In genomic region chr13:86932935-86933334, GRCh38 we compare ENCODE assay signal across 26 cellular contexts.
DNase-seq lines count a peak whose midpoint lies in the region; ATAC-seq and TF ChIP-seq lines count a peak whose summit lies in the region.
"Had no signal": no experiment of that assay in that cellular context is flagged by ENCODE, and none has a peak within 500 bp of the region (broad histone marks: within the 10 kb centered on the region; RNA-seq: fewer than 3 reads in every experiment).

No MANE protein-coding gene starts in this region.

- no peak overlapping the region for H3K4me3 ChIP-seq in neuronal stem cell (ENCODE audit: low read length in 2 of 2)
- H3K4me3 ChIP-seq: GM12878, thoracic aorta had no signal

- ATAC-seq in SK-N-SH treated with all-trans-retinoic acid at 6 μM for 48 hours = no peak
- ATAC-seq in GM21526 (IDR thresholded peaks at IDR 0.05; ENCODE audit: low FRiP score, unreplicated experiment) = no peak
- ATAC-seq: activated naive CD4-positive, alpha-beta T cell treated with anti-CD3 and anti-CD28 coated beads, Interleukin-2, amount 50 U/mL, for 72 hours; GM12878; HCT116; HepG2 had no signal

- H3K9ac ChIP-seq in H9 (ENCODE audit: extremely low read depth, insufficient read length, low read length) = no peak overlapping the region
- no peak overlapping the region for H3K9ac ChIP-seq in neuronal stem cell (ENCODE audit: low read depth, low read length, poor library complexity)

- H4K8ac ChIP-seq in H9 (replicated peaks; ENCODE audit: insufficient read length, low read depth, low read length) (no peak overlapping the region), neuronal stem cell (ENCODE audit: low read depth, low read length) (no peak overlapping the region)

- no peak overlapping the region for H2AK5ac ChIP-seq in H9 (ENCODE audit: insufficient read length, low read length)
- H2AK5ac ChIP-seq in neuronal stem cell (ENCODE audit: low read depth, low read length) = no peak overlapping the region

- no peak overlapping the region for H2BK20ac ChIP-seq in H9 (ENCODE audit: low read depth, low read length, poor library complexity, severe bottlenecking)

- H3K4me2 ChIP-seq in H9 (ENCODE audit: insufficient read depth, insufficient read length, low read length) (no peak overlapping the region), neuronal stem cell (ENCODE audit: insufficient read depth, low read length, poor library complexity, severe bottlenecking) (no peak overlapping the region)

- H3K27me3 ChIP-seq in H9 (ENCODE audit: insufficient read depth, low read length) (no peaks in the 10 kb centered on the region), neuronal stem cell (ENCODE audit: control insufficient read depth in 3 of 3, insufficient read depth in 3 of 3, low read depth in 1 of 3, low read length in 3 of 3) (no peaks in the 10 kb centered on the region)

- H3K79me2 ChIP-seq in H9 (ENCODE audit: insufficient read depth, low read length) = no peaks in the 10 kb centered on the region

- H3K4me1 ChIP-seq in H9 (ENCODE audit: insufficient read depth, low read length) = peaks cover 2% of the 10 kb centered on the region; the same call in 1 of the 2 replicates
- peaks cover 3 to 4% of the 10 kb centered on the region in 2 donors for H3K4me1 ChIP-seq in neuronal stem cell (ENCODE audit: control insufficient read depth in 2 of 2, insufficient read depth in 1 of 2, low read depth in 1 of 2, low read length in 2 of 2)

- no peak overlapping the region for H3K14ac ChIP-seq in H9 (ENCODE audit: insufficient read depth, low read length)
- H3K14ac ChIP-seq in neuronal stem cell (ENCODE audit: low read length) = no peak overlapping the region

- H3K23me2 ChIP-seq in H9 (ENCODE audit: insufficient read length, low read depth, low read length, poor library complexity, severe bottlenecking) = no peaks in the 10 kb centered on the region

- no peaks in the 10 kb centered on the region for H3K27me3 Mint-ChIP-seq in H9 (ENCODE audit: low read depth)
- H3K27me3 Mint-ChIP-seq: CD4-positive, CD25-positive, alpha-beta regulatory T cell; progenitor cell of endocrine pancreas had no signal

- no peaks in the 10 kb centered on the region for H3K9me3 Mint-ChIP-seq in H9
- H3K9me3 Mint-ChIP-seq: activated naive CD4-positive, alpha-beta T cell treated with anti-CD3 and anti-CD28 coated beads, Interleukin-2, amount 50 U/mL, for 72 hours; mesothelial cell of epicardium; nephron had no signal

- peak overlapping the region in 1 of 2 experiments; percentile 60; a peak in 2 of 5 replicates for H3K4me3 Mint-ChIP-seq in H9
- H3K4me3 Mint-ChIP-seq: CD4-positive, CD25-positive, alpha-beta regulatory T cell; mesothelial cell of epicardium; nephron had no signal

- no peak for TF ChIP-seq CTCF in H9 (conservative IDR thresholded peaks at IDR 0.05)

- H2BK120ac ChIP-seq in H9 (ENCODE audit: low read depth, low read length, poor library complexity, severe bottlenecking) (no peak overlapping the region), neuronal stem cell (ENCODE audit: low read depth, low read length) (no peak overlapping the region)

- H3K4ac ChIP-seq in H9 (ENCODE audit: low read depth, low read length) (no peak overlapping the region), neuronal stem cell (ENCODE audit: low read length) (no peak overlapping the region)

- no peak overlapping the region for H2BK15ac ChIP-seq in H9 (ENCODE audit: low read depth, low read length)
- H2BK15ac ChIP-seq in neuronal stem cell (ENCODE audit: low read length) = no peak overlapping the region

- H3K36me3 Mint-ChIP-seq in H9 (ENCODE audit: insufficient read depth in 1 of 3, low read depth in 3 of 3) = no peaks in the 10 kb centered on the region
- H3K36me3 Mint-ChIP-seq: activated naive CD4-positive, alpha-beta T cell treated with anti-CD3 and anti-CD28 coated beads, Interleukin-2, amount 50 U/mL, for 72 hours; CD4-positive, CD25-positive, alpha-beta regulatory T cell; mesothelial cell of epicardium had no signal

- no peak overlapping the region for H3K56ac ChIP-seq in H9 (ENCODE audit: insufficient read length, low read depth, low read length)

- no peaks in the 10 kb centered on the region for H3K36me3 ChIP-seq in neuronal stem cell (replicated peaks in 1 of 2; ENCODE audit: control insufficient read depth in 2 of 2, insufficient read depth in 2 of 2, low read length in 2 of 2)
- H3K36me3 ChIP-seq: thoracic aorta had no signal

- H3K9me3 ChIP-seq in H9 (ENCODE audit: control insufficient read depth, low read depth, low read length) (no peaks in the 10 kb centered on the region), neuronal stem cell (replicated peaks in 1 of 2; ENCODE audit: control insufficient read depth in 2 of 2, insufficient read depth in 1 of 2, low read depth in 1 of 2, low read length in 2 of 2) (no peaks in the 10 kb centered on the region)
- H3K9me3 ChIP-seq: thoracic aorta had no signal

- no peak overlapping the region for H3K23ac ChIP-seq in H9 (ENCODE audit: insufficient read length, low read depth, low read length)
- no peak overlapping the region for H3K23ac ChIP-seq in neuronal stem cell (ENCODE audit: low read depth, low read length, poor library complexity)

- no CpG with 5 or more reads among the region's 3 CpGs for WGBS in H9 (ENCODE audit: extremely low coverage, insufficient read length, low lambda C conversion rate)
- WGBS in neuronal stem cell (ENCODE audit: extremely low coverage in 2 of 2, insufficient read length in 2 of 2, insufficient replicate concordance in 1 of 2), 2 donors = no CpG with 5 or more reads among the region's 3 CpGs

- H3K27ac Mint-ChIP-seq in H9 = peak overlapping the region; percentile 82 to 97 (median 88); a peak in 5 of 7 replicates
- H3K27ac Mint-ChIP-seq: activated naive CD4-positive, alpha-beta T cell treated with anti-CD3 and anti-CD28 coated beads, Interleukin-2, amount 50 U/mL, for 72 hours; CD4-positive, CD25-positive, alpha-beta regulatory T cell; mesothelial cell of epicardium; progenitor cell of endocrine pancreas had no signal

- H3K18ac ChIP-seq in H9 (ENCODE audit: insufficient read length, low read depth, low read length) (no peak overlapping the region), neuronal stem cell (ENCODE audit: low read length) (no peak overlapping the region)

- H3K4me1 Mint-ChIP-seq in H9 = peaks cover 13 to 20% of the 10 kb centered on the region in 2 experiments
- H3K4me1 Mint-ChIP-seq: CD4-positive, CD25-positive, alpha-beta regulatory T cell; nephron had no signal

- H2BK12ac ChIP-seq in H9 (ENCODE audit: insufficient read length, low read depth, low read length) (no peak overlapping the region), neuronal stem cell (ENCODE audit: low read length) (no peak overlapping the region)

- H3K79me1 ChIP-seq in H9 (ENCODE audit: insufficient read depth, low read depth, low read length, poor library complexity, severe bottlenecking) (no peaks in the 10 kb centered on the region), neuronal stem cell (ENCODE audit: low read depth, low read length) (no peaks in the 10 kb centered on the region)

- no peaks in the 10 kb centered on the region for H4K20me1 ChIP-seq in H9 (ENCODE audit: control insufficient read depth, insufficient read depth, insufficient read length)

- H2AFZ ChIP-seq in H9 (ENCODE audit: low read length) = no peak overlapping the region
- H2AFZ ChIP-seq in neuronal stem cell (ENCODE audit: low read length) = peak overlapping the region; percentile 76

- H3K27ac ChIP-seq in H9 (ENCODE audit: insufficient read length, low read depth, low read length) (no peak overlapping the region), neuronal stem cell (replicated peaks; ENCODE audit: low read length) (no peak overlapping the region)
- H3K27ac ChIP-seq: thoracic aorta had no signal

- H3T11ph ChIP-seq in H9 (ENCODE audit: low read length) = no peak overlapping the region

- no peak overlapping the region for H4K91ac ChIP-seq in H9 (ENCODE audit: insufficient read length, low read depth, low read length)
- no peak overlapping the region for H4K91ac ChIP-seq in neuronal stem cell (ENCODE audit: low read depth, low read length, poor library complexity)

- H4K5ac ChIP-seq in H9 (ENCODE audit: insufficient read length, low read depth, low read length) = no peak overlapping the region

- H2BK5ac ChIP-seq in H9 (ENCODE audit: insufficient read length, low read length) (no peak overlapping the region), neuronal stem cell (ENCODE audit: low read length) (no peak overlapping the region)

- peak; percentile 71 for DNase-seq in H9
- DNase-seq in amniotic epithelial cell (ENCODE audit: low read depth) = peak; percentile 9
- peak; percentile 85 for DNase-seq in iPS DF 19.7 (ENCODE audit: low read depth, low spot score)
- peak; percentile 8 for DNase-seq in neuronal stem cell (ENCODE audit: low spot score)
- DNase-seq in NK-92 treated with Interleukin-12 subunit alpha and Interleukin-12 subunit beta, amount 100 ng/mL, for 24 hours (lab: John Stamatoyannopoulos, UW) = no peak
- no peak for DNase-seq in SK-N-DZ (ENCODE audit: low spot score)
- DNase-seq: activated CD4-positive, alpha-beta T cell treated with anti-CD3 and anti-CD28 coated beads for 4 hours; CD4-positive, CD25-positive, alpha-beta regulatory T cell; DMS 273 treated with DMSO at 0.1 percent for 48 hours; GDM1; NCI-H1105 treated with DMSO at 0.1 percent for 48 hours; NCI-H2081 treated with DMSO at 0.1 percent for 48 hours; NCI-H526; stimulated activated CD4-positive, alpha-beta T cell treated with anti-CD3 and anti-CD28 coated beads, Interleukin-2, amount 100 ng/mL, for 24 hours; stimulated activated naive CD4-positive, alpha-beta T cell; SW 1271 had no signal

TF ChIP-seq in SK-N-SH treated with all-trans-retinoic acid at 6 μM for 48 hours, 23 proteins besides CTCF, POLR2A, EP300 and RAD21 (continues in another document):
- TF ChIP-seq POU6F1 (CRISPR knock-in tag; IDR thresholded peaks at IDR 0.05; ENCODE audit: borderline replicate concordance, low read depth) (no peak), GLIS3 (CRISPR knock-in tag; IDR thresholded peaks at IDR 0.05) (no peak), RARB (CRISPR knock-in tag; IDR thresholded peaks at IDR 0.05) (no peak), ZFP30 (CRISPR knock-in tag; IDR thresholded peaks at IDR 0.05) (no peak), ZFP3 (CRISPR knock-in tag; IDR thresholded peaks at IDR 0.05) (no peak)

Comparison
In these comparisons a context has a peak if more than half of its experiments do, and no peak if none do; other contexts are left out.
1. DNase-seq: peak in H9 (single experiment), amniotic epithelial cell (single experiment), iPS DF 19.7 (single experiment) and neuronal stem cell (single experiment); none in NK-92 treated with Interleukin-12 subunit alpha and Interleukin-12 subunit beta, amount 100 ng/mL, for 24 hours (single experiment) and SK-N-DZ (single experiment).